7 cellular contexts compared by ENCODE assay signal in genomic region chr21:16534408-16535099, GRCh38.
DNase-seq lines count a peak whose midpoint lies in the region; ATAC-seq and TF ChIP-seq lines count a peak whose summit lies in the region.

No MANE protein-coding gene starts in this region.

- H2BK12ac ChIP-seq in trophoblast cell (ENCODE audit: low read length): no peak overlapping the region

- no peak overlapping the region for H3K4ac ChIP-seq in trophoblast cell (ENCODE audit: low read depth, low read length)

- ATAC-seq in left lung (peak; percentile 65), upper lobe of right lung (peak; percentile 58), GM21447 (IDR thresholded peaks at IDR 0.05; ENCODE audit: unreplicated experiment) (no peak)

- DNase-seq in NCI-H2029 (lab: John Stamatoyannopoulos, UW): peak; percentile 14
- no peak for DNase-seq in chondrocyte (ENCODE audit: low spot score)
- DNase-seq in left lung: peak in 1 of 2 donors; percentile 56
- no peak for DNase-seq in upper lobe of right lung
- DNase-seq in NCI-H82 treated with DMSO at 0.1 percent for 48 hours (lab: John Stamatoyannopoulos, UW; ENCODE audit: unreplicated experiment): no peak
- no peak for DNase-seq in trophoblast cell

- H3K79me2 ChIP-seq in trophoblast cell (ENCODE audit: control insufficient read depth, insufficient read depth, low read length, poor library complexity): no peaks in the 10 kb centered on the region

- H3K4me1 Mint-ChIP-seq in chondrocyte (ENCODE audit: low read depth): peaks cover 41% of the 10 kb centered on the region

- no peaks in the 10 kb centered on the region for H3K79me1 ChIP-seq in trophoblast cell (ENCODE audit: low read length)

- H3K27ac ChIP-seq in left lung (peak overlapping the region; percentile 60 to 77), upper lobe of right lung (peak overlapping the region; percentile 77), trophoblast cell (ENCODE audit: low read depth, low read length) (no peak overlapping the region)

- H2BK120ac ChIP-seq in trophoblast cell (ENCODE audit: insufficient read depth, low read length, poor library complexity): no peak overlapping the region

- H3K9me3 Mint-ChIP-seq in chondrocyte (ENCODE audit: low read depth): peaks cover 7% of the 10 kb centered on the region

- H3K36me3 ChIP-seq in left lung (no peaks in the 10 kb centered on the region), upper lobe of right lung (no peaks in the 10 kb centered on the region), trophoblast cell (ENCODE audit: control insufficient read depth in 1 of 2, insufficient read depth in 2 of 2, low read length in 2 of 2) (no peaks in the 10 kb centered on the region)

- H3K9ac ChIP-seq in trophoblast cell (ENCODE audit: low read length): no peak overlapping the region

- no peak overlapping the region for H3K23ac ChIP-seq in trophoblast cell (ENCODE audit: low read length)

- TF ChIP-seq CTCF in chondrocyte (IDR thresholded peaks at IDR 0.05) (no peak), left lung (IDR thresholded peaks at IDR 0.05) (no peak), upper lobe of right lung (IDR thresholded peaks at IDR 0.05) (no peak)

- H3K4me3 ChIP-seq in left lung (peak overlapping the region; percentile 18 to 25), upper lobe of right lung (peak overlapping the region; percentile 45), trophoblast cell (ENCODE audit: low read depth, low read length) (no peak overlapping the region)

- H4K12ac ChIP-seq in trophoblast cell (ENCODE audit: low read depth, low read length): no peak overlapping the region

- H2AFZ ChIP-seq in trophoblast cell (ENCODE audit: insufficient read depth, low read length, poor library complexity): no peak overlapping the region

- no peaks in the 10 kb centered on the region for H3K27me3 Mint-ChIP-seq in chondrocyte (ENCODE audit: low read depth)

- H3K27ac Mint-ChIP-seq in chondrocyte (ENCODE audit: unreplicated experiment): peak overlapping the region; percentile 59

- H3K27me3 ChIP-seq in left lung (no peaks in the 10 kb centered on the region), upper lobe of right lung (no peaks in the 10 kb centered on the region), trophoblast cell (ENCODE audit: insufficient read depth, low read length) (no peaks in the 10 kb centered on the region)

- H3K4me2 ChIP-seq in trophoblast cell (ENCODE audit: low read length): no peak overlapping the region

- no peak overlapping the region for H3K14ac ChIP-seq in trophoblast cell (ENCODE audit: low read length)

- peak overlapping the region; percentile 6 for H3K4me3 Mint-ChIP-seq in chondrocyte (ENCODE audit: unreplicated experiment)

- no CpG with 5 or more reads among the region's 11 CpGs for WGBS in trophoblast cell (ENCODE audit: extremely low coverage, insufficient coverage, insufficient read length)

- no peak overlapping the region for H3K18ac ChIP-seq in trophoblast cell (ENCODE audit: low read length)

- intact Hi-C loops in left lung (cut with DNase I) (no loop called here), upper lobe of right lung (cut with DNase I) (no loop called here)

- H3K9me3 ChIP-seq in left lung (peaks cover 0 to 13% of the 10 kb centered on the region in 2 donors), upper lobe of right lung (no peaks in the 10 kb centered on the region), trophoblast cell (ENCODE audit: insufficient read depth, low read depth, low read length) (no peaks in the 10 kb centered on the region)

- no peak overlapping the region for H2AK5ac ChIP-seq in trophoblast cell (ENCODE audit: low read length)

- H4K8ac ChIP-seq in trophoblast cell (ENCODE audit: low read depth, low read length): no peak overlapping the region

- H2BK5ac ChIP-seq in trophoblast cell (ENCODE audit: low read depth, low read length, poor library complexity): no peak overlapping the region

- peaks cover 5% of the 10 kb centered on the region for H3K36me3 Mint-ChIP-seq in chondrocyte (ENCODE audit: low read depth)

- H4K91ac ChIP-seq in trophoblast cell (ENCODE audit: low read depth, low read length): no peak overlapping the region

- H3K4me1 ChIP-seq in left lung (no peaks in the 10 kb centered on the region), upper lobe of right lung (no peaks in the 10 kb centered on the region), trophoblast cell (ENCODE audit: control insufficient read depth in 1 of 2, insufficient read depth in 2 of 2, low read length in 2 of 2) (peaks cover 2% of the 10 kb centered on the region in 2 experiments)
